Comparison of ENCODE assay signal across 8 cellular contexts in the genomic region with DNA sequence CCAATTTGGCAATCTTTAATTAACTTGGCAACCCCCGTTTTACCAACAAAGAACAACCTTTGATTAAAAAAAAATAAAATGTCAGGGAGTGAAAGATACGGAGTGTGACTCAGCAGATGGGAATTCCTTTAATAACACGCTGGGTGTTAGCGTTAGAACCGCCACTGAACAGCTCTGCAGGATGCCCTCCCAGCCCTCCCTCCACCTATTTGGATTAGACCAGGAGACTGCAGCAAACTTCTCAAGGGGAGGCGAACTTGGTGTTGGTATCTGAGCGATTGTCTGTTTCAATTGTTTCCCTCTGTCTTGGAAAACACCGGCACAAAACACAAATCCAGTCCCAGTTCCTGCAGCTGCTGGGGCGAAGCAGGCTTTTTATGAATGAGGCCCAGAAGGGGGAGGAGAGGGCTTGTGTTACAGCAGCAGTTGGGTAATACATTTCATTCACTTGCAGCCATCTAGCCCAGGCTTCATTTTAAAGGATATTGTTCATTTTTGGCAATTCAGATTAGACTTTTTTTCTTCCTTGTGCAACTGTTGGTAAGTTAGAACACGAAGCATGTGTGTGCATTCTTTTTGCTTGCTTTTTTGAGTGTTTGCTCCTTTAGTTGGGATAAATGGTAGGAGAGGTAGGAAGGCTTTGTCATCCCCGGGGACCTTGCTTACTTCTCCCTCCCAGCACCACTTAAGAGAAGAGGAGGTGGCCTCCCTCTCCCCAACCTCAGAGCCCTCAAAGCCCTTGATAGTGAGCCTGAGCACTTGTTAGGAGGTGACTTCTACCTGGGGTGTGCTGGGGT.
A peak's percentile ranks its signal among the peaks of the same experiment; 100 is the strongest.
DNase-seq lines count a peak whose midpoint lies in the region; ATAC-seq and TF ChIP-seq lines count a peak whose summit lies in the region.

No MANE protein-coding gene starts in this region.

- H3K9me3 ChIP-seq in body of pancreas (no peaks in the 10 kb centered on the region), iPS DF 6.9 (ENCODE audit: control insufficient read depth, insufficient read depth, low read length) (no peaks in the 10 kb centered on the region), sigmoid colon (no peaks in the 10 kb centered on the region)

- H3K4me3 ChIP-seq in body of pancreas (no peak overlapping the region), iPS DF 6.9 (ENCODE audit: low read length) (no peak overlapping the region), sigmoid colon (no peak overlapping the region)

- H3K27me3 ChIP-seq in body of pancreas: no peaks in the 10 kb centered on the region
- H3K27me3 ChIP-seq in iPS DF 6.9 (ENCODE audit: control insufficient read depth, insufficient read depth, low read length): no peaks in the 10 kb centered on the region
- no peaks in the 10 kb centered on the region for H3K27me3 ChIP-seq in sigmoid colon

- H3K36me3 ChIP-seq in body of pancreas (replicated peaks in 1 of 2; ENCODE audit: insufficient read depth in 1 of 2, low read depth in 2 of 2): no peaks in the 10 kb centered on the region
- no peaks in the 10 kb centered on the region for H3K36me3 ChIP-seq in iPS DF 6.9 (ENCODE audit: control insufficient read depth, insufficient read depth, low read length)
- no peaks in the 10 kb centered on the region for H3K36me3 ChIP-seq in sigmoid colon

- TF ChIP-seq EP300 in sigmoid colon (IDR thresholded peaks at IDR 0.05): no peak

- WGBS in body of pancreas, 2 donors: 11 to 12% methylated on average over 11 of the region's 11 CpGs
- no CpG with 5 or more reads among the region's 11 CpGs for WGBS in iPS DF 6.9 (ENCODE audit: insufficient coverage, insufficient read length)
- WGBS in sigmoid colon, 2 donors: 11 to 28% methylated on average over 11 of the region's 11 CpGs

- DNase-seq in NCI-H1105 treated with DMSO at 0.1 percent for 48 hours (lab: John Stamatoyannopoulos, UW) (peak; percentile 36), NCI-H1105 (lab: John Stamatoyannopoulos, UW) (no peak), NCI-H69 (lab: John Stamatoyannopoulos, UW) (peak; percentile 87), body of pancreas (peak; percentile 46 to 65 (median 60)), iPS DF 6.9 (ENCODE audit: low read depth, low spot score) (peak; percentile 54), sigmoid colon (peak; percentile 71)

- H3K4me1 ChIP-seq in body of pancreas: peaks cover 72% of the 10 kb centered on the region
- peaks cover 21% of the 10 kb centered on the region for H3K4me1 ChIP-seq in iPS DF 6.9 (ENCODE audit: control insufficient read depth, insufficient read depth, low read length)
- H3K4me1 ChIP-seq in sigmoid colon: peaks cover 0 to 68% (median 61%) of the 10 kb centered on the region in 4 donors

- ATAC-seq in body of pancreas (peak; percentile 89), GM21367 (IDR thresholded peaks at IDR 0.05; ENCODE audit: unreplicated experiment) (no peak), GM21619 (IDR thresholded peaks at IDR 0.05; ENCODE audit: unreplicated experiment) (no peak)

- TF ChIP-seq CTCF in body of pancreas (IDR thresholded peaks at IDR 0.05): peak in 1 of 7 experiments; percentile 10
- TF ChIP-seq CTCF in sigmoid colon (IDR thresholded peaks at IDR 0.05): no peak

- H3K27ac ChIP-seq in body of pancreas: peak overlapping the region; percentile 18 to 84 (median 80)
- no peak overlapping the region for H3K27ac ChIP-seq in iPS DF 6.9 (ENCODE audit: low read length)
- peak overlapping the region; percentile 59 to 77 (median 66) for H3K27ac ChIP-seq in sigmoid colon

- intact Hi-C loops in body of pancreas (cut with DNase I) (no loop called here), sigmoid colon (cut with DNase I) (no loop called here)

- TF ChIP-seq POLR2A in body of pancreas (IDR thresholded peaks at IDR 0.05): no peak
- TF ChIP-seq POLR2A in sigmoid colon (IDR thresholded peaks at IDR 0.05): no peak
